ENCODE assay signal across 8 cellular contexts in genomic region chr9:29213374-29214161, GRCh38. TPM values are rescaled to one million over a fixed set of nuclear protein-coding genes. Genes with fewer than 3 reads are reported as not detected.
DNase-seq lines count a peak whose midpoint lies in the region; ATAC-seq and TF ChIP-seq lines count a peak whose summit lies in the region.

TSS of gene LINGO2 (minus strand) at chr9:29213601.

- intact Hi-C loops in activated T-helper 2 cell treated with anti-CD3 and anti-CD28 coated beads, Interferon-gamma antibody, Interleukin-2, Interleukin-4, amounts not matched to agents 10 μg/mL and 5 μg/mL and 100 μg/mL, durations not matched to agents 14 hours and 24 hours and 36 hours (cut with micrococcal nuclease): no loop called here

- TF ChIP-seq CTCF in thoracic aorta (IDR thresholded peaks at IDR 0.05): no peak

- no peaks in the 10 kb centered on the region for H3K9me3 Mint-ChIP-seq in activated T-helper 2 cell treated with anti-CD3 and anti-CD28 coated beads, Interferon-gamma antibody, Interleukin-2, Interleukin-4, amounts not matched to agents 10 μg/mL and 5 μg/mL and 100 μg/mL, durations not matched to agents 14 hours and 24 hours and 36 hours

- no peaks in the 10 kb centered on the region for H3K4me1 ChIP-seq in BLaER1 treated with 17β-estradiol and CSF1 and Interleukin-3, amounts not matched to agents 10 nM and 100 nM
- peaks cover 5 to 21% of the 10 kb centered on the region in 2 donors for H3K4me1 ChIP-seq in thoracic aorta (ENCODE audit: control insufficient read depth in 1 of 2, low read depth in 2 of 2)

- peak within 1 kb of the TSS; percentile 38 to 60 (median 48) for H3K4me3 ChIP-seq in BLaER1 treated with 17β-estradiol and CSF1 and Interleukin-3, amounts not matched to agents 10 nM and 100 nM
- peak within 1 kb of the TSS; percentile 60 for H3K4me3 ChIP-seq in thoracic aorta

- H4K20me1 ChIP-seq in BLaER1 treated with 17β-estradiol and CSF1 and Interleukin-3, amounts not matched to agents 10 nM and 100 nM: no peaks in the 10 kb centered on the region

- peak; percentile 90 for DNase-seq in NCI-H1105 treated with DMSO at 0.1 percent for 48 hours (lab: John Stamatoyannopoulos, UW)
- DNase-seq in kidney tubule cell (ENCODE audit: low spot score): peak; percentile 37
- DNase-seq in thoracic aorta (ENCODE audit: low spot score): no peak
- no peak for DNase-seq in activated T-helper 2 cell treated with anti-CD3 and anti-CD28 coated beads, Interferon-gamma antibody, Interleukin-2, Interleukin-4, amounts not matched to agents 10 μg/mL and 5 μg/mL and 100 μg/mL, durations not matched to agents 14 hours and 24 hours and 36 hours (ENCODE audit: low spot score)

- H3K27ac Mint-ChIP-seq in activated T-helper 2 cell treated with anti-CD3 and anti-CD28 coated beads, Interferon-gamma antibody, Interleukin-2, Interleukin-4, amounts not matched to agents 10 μg/mL and 5 μg/mL and 100 μg/mL, durations not matched to agents 14 hours and 24 hours and 36 hours: no peak within 1 kb of the TSS

- peaks cover 7% of the 10 kb centered on the region for H3K4me1 Mint-ChIP-seq in activated T-helper 2 cell treated with anti-CD3 and anti-CD28 coated beads, Interferon-gamma antibody, Interleukin-2, Interleukin-4, amounts not matched to agents 10 μg/mL and 5 μg/mL and 100 μg/mL, durations not matched to agents 14 hours and 24 hours and 36 hours (ENCODE audit: low read depth)

- no peaks in the 10 kb centered on the region for H3K36me3 Mint-ChIP-seq in activated T-helper 2 cell treated with anti-CD3 and anti-CD28 coated beads, Interferon-gamma antibody, Interleukin-2, Interleukin-4, amounts not matched to agents 10 μg/mL and 5 μg/mL and 100 μg/mL, durations not matched to agents 14 hours and 24 hours and 36 hours (ENCODE audit: low read depth)

- no peak within 1 kb of the TSS for H3K27ac ChIP-seq in BLaER1 treated with 17β-estradiol and CSF1 and Interleukin-3, amounts not matched to agents 10 nM and 100 nM
- H3K27ac ChIP-seq in angular gyrus (ENCODE audit: low read depth, low read length) (peak within 1 kb of the TSS; percentile 7), thoracic aorta (no peak within 1 kb of the TSS)

- H3K4me2 ChIP-seq in BLaER1 treated with 17β-estradiol and CSF1 and Interleukin-3, amounts not matched to agents 10 nM and 100 nM: peak within 1 kb of the TSS; percentile 59 to 79 (median 66)

- 0 out of 22 replicates have a peak within 1 kb of the TSS, but pooled peaks of 1 of the 11 experiments have one; percentile 10 for H3K9ac ChIP-seq in BLaER1 treated with 17β-estradiol and CSF1 and Interleukin-3, amounts not matched to agents 10 nM and 100 nM

- no peak for ATAC-seq in thoracic aorta (ENCODE audit: insufficient number of reproducible peaks, low FRiP score, low read depth)
- no peak for ATAC-seq in HG03039 (IDR thresholded peaks at IDR 0.05; ENCODE audit: unreplicated experiment)
- ATAC-seq in HG03196 (IDR thresholded peaks at IDR 0.05; ENCODE audit: unreplicated experiment): no peak

- peaks cover 32 to 37% (median 33%) of the 10 kb centered on the region in 11 experiments for H3K9me3 ChIP-seq in BLaER1 treated with 17β-estradiol and CSF1 and Interleukin-3, amounts not matched to agents 10 nM and 100 nM (replicated peaks in 1 of 11)
- no peaks in the 10 kb centered on the region for H3K9me3 ChIP-seq in thoracic aorta

- peaks cover 23 to 42% (median 33%) of the 10 kb centered on the region in 11 experiments for H3K27me3 ChIP-seq in BLaER1 treated with 17β-estradiol and CSF1 and Interleukin-3, amounts not matched to agents 10 nM and 100 nM
- H3K27me3 ChIP-seq in thoracic aorta (replicated peaks; ENCODE audit: insufficient read depth): peaks cover 5% of the 10 kb centered on the region

- peaks cover 44% of the 10 kb centered on the region for H3K27me3 Mint-ChIP-seq in activated T-helper 2 cell treated with anti-CD3 and anti-CD28 coated beads, Interferon-gamma antibody, Interleukin-2, Interleukin-4, amounts not matched to agents 10 μg/mL and 5 μg/mL and 100 μg/mL, durations not matched to agents 14 hours and 24 hours and 36 hours (ENCODE audit: low read depth)

- H3K36me3 ChIP-seq in BLaER1 treated with 17β-estradiol and CSF1 and Interleukin-3, amounts not matched to agents 10 nM and 100 nM: no peaks in the 10 kb centered on the region
- no peaks in the 10 kb centered on the region for H3K36me3 ChIP-seq in thoracic aorta

- no peak within 1 kb of the TSS for H3K4me3 Mint-ChIP-seq in activated T-helper 2 cell treated with anti-CD3 and anti-CD28 coated beads, Interferon-gamma antibody, Interleukin-2, Interleukin-4, amounts not matched to agents 10 μg/mL and 5 μg/mL and 100 μg/mL, durations not matched to agents 14 hours and 24 hours and 36 hours (ENCODE audit: low read depth)

RNA-seq across cellular contexts. Expression of gene LINGO2, which starts in this region (rescaled TPM):
- total RNA-seq in thoracic aorta: not detected
- not detected in 2 replicates for total RNA-seq in activated T-helper 2 cell treated with anti-CD3 and anti-CD28 coated beads, Interferon-gamma antibody, Interleukin-2, Interleukin-4, amounts not matched to agents 10 μg/mL and 5 μg/mL and 100 μg/mL, durations not matched to agents 14 hours and 24 hours and 36 hours

Comparison
In these comparisons a context has a peak if more than half of its experiments do, and no peak if none do; other contexts are left out.
1. DNase-seq: peak in NCI-H1105 treated with DMSO at 0.1 percent for 48 hours (single experiment) and kidney tubule cell (single experiment); none in thoracic aorta (single experiment) and activated T-helper 2 cell treated with anti-CD3 and anti-CD28 coated beads, Interferon-gamma antibody, Interleukin-2, Interleukin-4, amounts not matched to agents 10 μg/mL and 5 μg/mL and 100 μg/mL, durations not matched to agents 14 hours and 24 hours and 36 hours (single experiment).